ENCODE assay signal across 8 cellular contexts in genomic region chrX:110881971-110882370, GRCh38.
"Had no signal": no experiment of that assay in that cellular context is flagged by ENCODE, and none has a peak within 500 bp of the region (broad histone marks: within the 10 kb centered on the region; RNA-seq: fewer than 3 reads in every experiment).

No MANE protein-coding gene starts in this region.

- DNase-seq: GDM1, GF-D8 had no signal

- FAIRE-seq: G401.6, GM12878, GM12891, GM12892, GM18507, GM19239 had no signal

- H3K4me3 ChIP-seq: GM12878 had no signal
